In genomic region chr15:47374222-47374621, GRCh38 we compare ENCODE assay signal across 11 cellular contexts.
DNase-seq lines count a peak whose midpoint lies in the region; ATAC-seq and TF ChIP-seq lines count a peak whose summit lies in the region.
"Had no signal": no experiment of that assay in that cellular context is flagged by ENCODE, and none has a peak within 500 bp of the region (broad histone marks: within the 10 kb centered on the region; RNA-seq: fewer than 3 reads in every experiment).

No MANE protein-coding gene starts in this region.

- in situ Hi-C loops in SK-MEL-5 (cut with HindIII; ENCODE audit: low pct_unique_long_range_greater_than_20kb, low sequenced_read_pairs) = no loop called here

- no peaks in the 10 kb centered on the region for H3K27me3 ChIP-seq in lower lobe of right lung (ENCODE audit: low read depth)

- H3K4me3 ChIP-seq in AG10803 (ENCODE audit: low read length) = no peak overlapping the region
- no peak overlapping the region for H3K4me3 ChIP-seq in HEK293 (ENCODE audit: low read depth, low read length)
- no peak overlapping the region for H3K4me3 ChIP-seq in lower lobe of right lung

- no peak overlapping the region for H3K27ac ChIP-seq in HEK293 (ENCODE audit: extremely low read depth, low read depth, low read length)
- H3K27ac ChIP-seq in lower lobe of right lung = no peak overlapping the region

- H3K9me3 ChIP-seq in HEK293 (ENCODE audit: control insufficient read depth, insufficient read depth, low read depth, low read length) (no peaks in the 10 kb centered on the region), lower lobe of right lung (no peaks in the 10 kb centered on the region)

- H3K36me3 ChIP-seq in HEK293 (ENCODE audit: control insufficient read depth in 2 of 2, insufficient read depth in 1 of 2, low read length in 2 of 2) (no peaks in the 10 kb centered on the region), lower lobe of right lung (no peaks in the 10 kb centered on the region)

- TF ChIP-seq CTCF in AG10803 (conservative IDR thresholded peaks at IDR 0.05; ENCODE audit: low read length) = peak; percentile 43
- no peak for TF ChIP-seq CTCF in HEK293 (tag by site-specific recombination; IDR thresholded peaks at IDR 0.05)
- no peak for TF ChIP-seq CTCF in lower lobe of right lung (IDR thresholded peaks at IDR 0.05)

- intact Hi-C loops in lower lobe of right lung (cut with DNase I) = no loop called here

- POLR2A ChIA-PET in HEK293 (lab: Yijun Ruan, JAX) = interaction anchor here (0.6 kb wide), 2 partner anchors 34 to 178 kb away, joined by 3 read pairs; no protein-coding TSS in a partner anchor

- CTCF ChIA-PET in HEK293 (lab: Yijun Ruan, JAX) = interaction anchor here (0.6 to 1.0 kb wide), 5 partner anchors 10 to 333 kb away, joined by 3 to 5 read pairs (median 4); no protein-coding TSS in a partner anchor

- DNase-seq in AG10803 (ENCODE audit: low read depth) (peak; percentile 5), SK-MEL-5 (ENCODE audit: low read depth, low spot score) (peak; percentile 69), foreskin melanocyte (peak; percentile 26), lower lobe of right lung (no peak), NOMO-1 treated with DMSO at 0.1 percent for 48 hours (lab: John Stamatoyannopoulos, UW; ENCODE audit: unreplicated experiment) (no peak), Kasumi-1 (lab: John Stamatoyannopoulos, UW) (no peak)
- no peak for DNase-seq in stimulated activated CD4-positive, alpha-beta T cell treated with anti-CD3 and anti-CD28 coated beads, Interleukin-1b, Interleukin-23, amount 100 ng/mL, for 48 hours
- DNase-seq: activated gamma-delta T cell treated with Interleukin-2 at 50 U/mL for 16 hours; NK-92 treated with Interleukin-12 subunit alpha and Interleukin-12 subunit beta, amount 100 ng/mL, for 24 hours; retina had no signal

- H3K4me1 ChIP-seq in HEK293 (ENCODE audit: control insufficient read depth, insufficient read depth, low read length) (no peaks in the 10 kb centered on the region), lower lobe of right lung (no peaks in the 10 kb centered on the region)

- no peak for ATAC-seq in lower lobe of right lung

TF ChIP-seq in HEK293, 187 proteins besides CTCF, POLR2A, EP300 and RAD21:
- TF ChIP-seq ZNF670 (tag by site-specific recombination; IDR thresholded peaks at IDR 0.05; ENCODE audit: low read depth) (no peak), ZNF654 (tag by site-specific recombination; IDR thresholded peaks at IDR 0.05; ENCODE audit: low read depth) (peak; percentile 32), ZNF26 (tag by site-specific recombination; IDR thresholded peaks at IDR 0.05) (no peak), MYNN (tag by site-specific recombination; IDR thresholded peaks at IDR 0.05; ENCODE audit: borderline replicate concordance) (no peak), ZFP69B (tag by site-specific recombination; IDR thresholded peaks at IDR 0.05) (no peak), ZNF138 (tag by site-specific recombination; IDR thresholded peaks at IDR 0.05; ENCODE audit: borderline replicate concordance) (no peak), EGR2 (tag by site-specific recombination; IDR thresholded peaks at IDR 0.05; ENCODE audit: low read depth) (no peak)

Comparison
In these comparisons a context has a peak if more than half of its experiments do, and no peak if none do; other contexts are left out.
1. DNase-seq: peak in AG10803 (single experiment), SK-MEL-5 (single experiment) and foreskin melanocyte (single experiment); none in lower lobe of right lung (single experiment), stimulated activated CD4-positive, alpha-beta T cell treated with anti-CD3 and anti-CD28 coated beads, Interleukin-1b, Interleukin-23, amount 100 ng/mL, for 48 hours (single experiment), NOMO-1 treated with DMSO at 0.1 percent for 48 hours (single experiment) and Kasumi-1 (0 of 2).